ENCODE assay signal across 8 cellular contexts in genomic region chr14:49992901-49993335, GRCh38.
DNase-seq lines count a peak whose midpoint lies in the region; ATAC-seq and TF ChIP-seq lines count a peak whose summit lies in the region.

No MANE protein-coding gene starts in this region.

- no peak for TF ChIP-seq CTCF in astrocyte of the spinal cord (IDR thresholded peaks at IDR 0.05; ENCODE audit: low read depth, low read length)

- ATAC-seq in GM19328 (IDR thresholded peaks at IDR 0.05; ENCODE audit: unreplicated experiment) (peak; percentile 76), HG03196 (IDR thresholded peaks at IDR 0.05; ENCODE audit: unreplicated experiment) (peak; percentile 89)

- in situ Hi-C loops in astrocyte of the spinal cord (cut with HindIII; ENCODE audit: low sequenced_read_pairs), result no loop called here

- H3K4me3 ChIP-seq in astrocyte of the spinal cord (ENCODE audit: low read depth, low read length), result no peak overlapping the region
- H3K4me3 ChIP-seq in skeletal muscle cell (ENCODE audit: low read depth, low read length), result no peak overlapping the region

- DNase-seq in EL (peak; percentile 89), astrocyte of the spinal cord (ENCODE audit: low read depth, low spot score) (peak; percentile 58), skeletal muscle cell (ENCODE audit: low read depth) (peak; percentile 35), iPS-NIHi11 (ENCODE audit: low spot score) (no peak), epidermal melanocyte (ENCODE audit: insufficient read length, low spot score) (no peak), NCI-H446 treated with DMSO at 0.1 percent for 48 hours (lab: John Stamatoyannopoulos, UW) (no peak)

Comparison
In these comparisons a context has a peak if more than half of its experiments do, and no peak if none do; other contexts are left out.
1. DNase-seq: peak in EL (single experiment), astrocyte of the spinal cord (single experiment) and skeletal muscle cell (single experiment); none in iPS-NIHi11 (single experiment), epidermal melanocyte (single experiment) and NCI-H446 treated with DMSO at 0.1 percent for 48 hours (single experiment).